Comparison of ENCODE assay signal across 35 cellular contexts in genomic region chr9:22454021-22454420, GRCh38. TPM values are rescaled to one million over a fixed set of nuclear protein-coding genes. Genes with fewer than 3 reads are reported as not detected.
DNase-seq lines count a peak whose midpoint lies in the region; FAIRE-seq and TF ChIP-seq lines count a peak whose summit lies in the region.
"Had no signal": no experiment of that assay in that cellular context is flagged by ENCODE, and none has a peak within 500 bp of the region (broad histone marks: within the 10 kb centered on the region; RNA-seq: fewer than 3 reads in every experiment).

No MANE protein-coding gene starts in this region.

- 0 to 2% methylated on average over 1 of the region's 1 CpG for WGBS in GM23248 (ENCODE audit: low coverage in 1 of 2, low lambda C conversion rate in 2 of 2, missing lambda C conversion rate in 2 of 2), 2 experiments

- H3K27ac ChIP-seq in GM23248 = no peak overlapping the region
- H3K27ac ChIP-seq: ascending aorta, heart left ventricle, lower lobe of right lung, ovary, SJSA1, suprapubic skin had no signal

- no peak overlapping the region for H3K4me2 ChIP-seq in GM23248 (ENCODE audit: unreplicated experiment)
- H3K4me2 ChIP-seq: smooth muscle cell had no signal

- H3K27me3 ChIP-seq in GM23248 (replicated peaks; ENCODE audit: insufficient read depth) = peaks cover 22% of the 10 kb centered on the region
- H3K27me3 ChIP-seq: ascending aorta, ovary, SJSA1 had no signal

- no peaks in the 10 kb centered on the region for H3K79me2 ChIP-seq in GM23248 (ENCODE audit: insufficient read depth)

- no peak for TF ChIP-seq CTCF in epithelial cell of esophagus (IDR thresholded peaks at IDR 0.05; ENCODE audit: insufficient read depth, low read depth, low read length, missing control alignments)

- no peaks in the 10 kb centered on the region for H4K20me1 ChIP-seq in GM23248 (ENCODE audit: insufficient read depth)

- H3K9me2 ChIP-seq in GM23248 (ENCODE audit: insufficient read depth) = no peaks in the 10 kb centered on the region

- H3K4me3 ChIP-seq in GM23248 (no peak overlapping the region), epithelial cell of esophagus (ENCODE audit: low read length) (no peak overlapping the region)
- H3K4me3 ChIP-seq: ascending aorta, HAP-1, heart left ventricle, lower lobe of right lung, ovary, SJSA1, smooth muscle cell, suprapubic skin had no signal

- H3F3A ChIP-seq in GM23248 (ENCODE audit: insufficient read depth) = no peaks in the 10 kb centered on the region

- H3K36me3 ChIP-seq in GM23248 (ENCODE audit: low read depth) = no peaks in the 10 kb centered on the region
- H3K36me3 ChIP-seq: ascending aorta, HAP-1, heart left ventricle, lower lobe of right lung, ovary, SJSA1, suprapubic skin had no signal

- no peak overlapping the region for H2AFZ ChIP-seq in GM23248

- no peaks in the 10 kb centered on the region for H3K4me1 ChIP-seq in GM23248 (ENCODE audit: insufficient read depth)
- H3K4me1 ChIP-seq: ascending aorta, heart left ventricle, lower lobe of right lung, SJSA1, suprapubic skin had no signal

- FAIRE-seq in RCC 7860 (lab: Jason Lieb, UNC) = peak; percentile 72
- FAIRE-seq: D721Med, GM19239, kidney had no signal

- H3K9ac ChIP-seq in GM23248 = no peak overlapping the region

- in situ Hi-C loops in GM23248 (cut with MboI) = no loop called here

- DNase-seq in GM23248 (peak; percentile 45), RCC 7860 (ENCODE audit: low spot score) (peak; percentile 13), epithelial cell of esophagus (ENCODE audit: low read depth) (peak; percentile 65), myocyte (ENCODE audit: low read depth) (peak; percentile 23), NCI-H2227 treated with DMSO at 0.1 percent for 48 hours (lab: John Stamatoyannopoulos, UW) (no peak), middle frontal gyrus (ENCODE audit: extremely low spot score, low spot score) (no peak), mesenteric fat pad (ENCODE audit: low spot score) (no peak)
- DNase-seq: activated CD4-positive, alpha-beta T cell treated with anti-CD3 and anti-CD28 coated beads for 36 hours; activated CD8-positive, alpha-beta T cell treated with anti-CD3 and anti-CD28 coated beads, Interleukin-2, amount 10 ng/mL, durations not matched to agents 7 days and 5 days; activated effector memory CD4-positive, alpha-beta T cell treated with anti-CD3 and anti-CD28 coated beads, Interleukin-2, amount 50 U/mL, for 16 hours; caudate nucleus; CD4-positive, alpha-beta T cell; cortex of kidney; effector memory CD4-positive, alpha-beta T cell; erythroblast; heart left ventricle; KBM-7; kidney; lower lobe of right lung; NCI-H1417 treated with DMSO at 0.1 percent for 48 hours; NCI-H2081; NCI-H345; NCI-H748 treated with DMSO at 0.1 percent for 48 hours; ovary; retina; RPMI8226; stimulated activated naive CD4-positive, alpha-beta T cell; T1000 had no signal

- H3K9me3 ChIP-seq in GM23248 (ENCODE audit: low read depth) = no peaks in the 10 kb centered on the region
- H3K9me3 ChIP-seq: ascending aorta, HAP-1, heart left ventricle, lower lobe of right lung, ovary, SJSA1, suprapubic skin had no signal

RNA-seq across cellular contexts. Expression of gene DMRTA1, which starts 7.4 kb away (rescaled TPM):
- total RNA-seq in GM23248 (2014; rRNA removed; shearing (Covaris generic)) = 0.11 TPM in 1 of 2 replicates, not detected in the other
- not detected in 2 replicates for polyA plus RNA-seq in GM23248 (2016; fragmentation: Nextera tagmentation; extraction: Ambion mirVana)
- 1.7 and 2.0 TPM in 2 replicates for total RNA-seq in myocyte
- 0.78 TPM for polyA plus RNA-seq in myocyte (2012)
- total RNA-seq in mesenteric fat pad = 0.35 TPM
- total RNA-seq: activated CD4-positive, alpha-beta T cell treated with anti-CD3 and anti-CD28 coated beads for 36 hours; activated CD8-positive, alpha-beta T cell treated with anti-CD3 and anti-CD28 coated beads, Interleukin-2, amount 10 ng/mL, durations not matched to agents 7 days and 5 days; ascending aorta; CD4-positive, alpha-beta T cell had no signal

Comparison
In these comparisons a context has a peak if more than half of its experiments do, and no peak if none do; other contexts are left out.
1. DNase-seq: peak in GM23248 (single experiment), RCC 7860 (single experiment), epithelial cell of esophagus (single experiment) and myocyte (single experiment); none in NCI-H2227 treated with DMSO at 0.1 percent for 48 hours (single experiment), middle frontal gyrus (single experiment) and mesenteric fat pad (single experiment).